ENCODE assay signal across 1 cellular context in the genomic region with DNA sequence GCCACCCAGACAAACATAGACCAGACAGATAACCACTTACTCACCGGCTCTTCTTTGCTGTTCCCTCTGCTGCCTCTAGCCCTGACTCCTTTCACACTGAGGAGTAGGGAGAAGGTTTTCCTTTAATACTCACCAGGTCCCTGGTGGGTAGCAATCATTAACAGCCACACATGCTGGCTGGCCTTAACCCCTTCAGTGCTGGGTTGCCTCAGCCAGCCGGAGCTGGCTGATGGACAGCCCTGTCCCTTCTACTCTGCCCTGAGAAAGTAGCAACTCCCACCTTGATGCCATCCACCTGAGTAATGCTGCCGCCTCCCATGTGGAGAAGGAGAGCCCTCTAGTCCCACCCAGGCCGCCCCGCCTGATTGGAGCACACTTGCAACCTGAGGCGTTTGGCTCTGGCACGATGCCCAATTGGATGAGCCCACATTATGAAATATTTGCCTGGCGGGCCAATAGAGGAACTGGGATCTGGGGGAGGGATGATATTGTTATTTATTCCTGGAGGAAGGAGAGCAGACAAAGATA.
TF ChIP-seq lines count a peak whose summit lies in the region.

No MANE protein-coding gene starts in this region.

TF ChIP-seq in HEK293, 187 proteins besides CTCF, POLR2A, EP300 and RAD21 (continued from another document):
- TF ChIP-seq ZNF677 (tag by site-specific recombination; IDR thresholded peaks at IDR 0.05) (no peak), KLF1 (tag by site-specific recombination; IDR thresholded peaks at IDR 0.05) (0 out of 2 replicates have a peak, but pooled peaks have one; percentile 26), PRDM1 (tag by site-specific recombination; IDR thresholded peaks at IDR 0.05) (0 out of 2 replicates have a peak, but pooled peaks have one; percentile 51), HOXC10 (CRISPR knock-in tag; IDR thresholded peaks at IDR 0.05) (peak; percentile 99), GLIS1 (tag by site-specific recombination; IDR thresholded peaks at IDR 0.05) (peak; percentile 17; the same call in 1 of the 2 replicates), ZNF366 (tag by site-specific recombination; conservative IDR thresholded peaks at IDR 0.05) (peak; percentile 57; the same call in 1 of the 2 replicates), KLF10 (tag by site-specific recombination; IDR thresholded peaks at IDR 0.05) (0 out of 2 replicates have a peak, but pooled peaks have one; percentile 49), SP3 (tag by site-specific recombination; IDR thresholded peaks at IDR 0.05) (peak; percentile 66), ZNF2 (tag by site-specific recombination; IDR thresholded peaks at IDR 0.05) (peak; percentile 33; the same call in 1 of the 2 replicates)
- TF ChIP-seq, protein P1, sequence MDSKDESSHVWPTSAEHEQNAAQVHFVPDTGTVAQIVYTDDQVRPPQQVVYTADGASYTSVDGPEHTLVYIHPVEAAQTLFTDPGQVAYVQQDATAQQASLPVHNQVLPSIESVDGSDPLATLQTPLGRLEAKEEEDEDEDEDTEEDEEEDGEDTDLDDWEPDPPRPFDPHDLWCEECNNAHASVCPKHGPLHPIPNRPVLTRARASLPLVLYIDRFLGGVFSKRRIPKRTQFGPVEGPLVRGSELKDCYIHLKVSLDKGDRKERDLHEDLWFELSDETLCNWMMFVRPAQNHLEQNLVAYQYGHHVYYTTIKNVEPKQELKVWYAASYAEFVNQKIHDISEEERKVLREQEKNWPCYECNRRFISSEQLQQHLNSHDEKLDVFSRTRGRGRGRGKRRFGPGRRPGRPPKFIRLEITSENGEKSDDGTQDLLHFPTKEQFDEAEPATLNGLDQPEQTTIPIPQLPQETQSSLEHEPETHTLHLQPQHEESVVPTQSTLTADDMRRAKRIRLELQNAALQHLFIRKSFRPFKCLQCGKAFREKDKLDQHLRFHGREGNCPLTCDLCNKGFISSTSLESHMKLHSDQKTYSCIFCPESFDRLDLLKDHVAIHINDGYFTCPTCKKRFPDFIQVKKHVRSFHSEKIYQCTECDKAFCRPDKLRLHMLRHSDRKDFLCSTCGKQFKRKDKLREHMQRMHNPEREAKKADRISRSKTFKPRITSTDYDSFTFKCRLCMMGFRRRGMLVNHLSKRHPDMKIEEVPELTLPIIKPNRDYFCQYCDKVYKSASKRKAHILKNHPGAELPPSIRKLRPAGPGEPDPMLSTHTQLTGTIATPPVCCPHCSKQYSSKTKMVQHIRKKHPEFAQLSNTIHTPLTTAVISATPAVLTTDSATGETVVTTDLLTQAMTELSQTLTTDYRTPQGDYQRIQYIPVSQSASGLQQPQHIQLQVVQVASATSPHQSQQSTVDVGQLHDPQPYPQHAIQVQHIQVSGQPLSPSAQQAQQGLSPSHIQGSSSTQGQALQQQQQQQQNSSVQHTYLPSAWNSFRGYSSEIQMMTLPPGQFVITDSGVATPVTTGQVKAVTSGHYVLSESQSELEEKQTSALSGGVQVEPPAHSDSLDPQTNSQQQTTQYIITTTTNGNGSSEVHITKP (tag by site-specific recombination; IDR thresholded peaks at IDR 0.05), result peak; percentile 57; the same call in 1 of the 2 replicates
- TF ChIP-seq, protein P2, sequence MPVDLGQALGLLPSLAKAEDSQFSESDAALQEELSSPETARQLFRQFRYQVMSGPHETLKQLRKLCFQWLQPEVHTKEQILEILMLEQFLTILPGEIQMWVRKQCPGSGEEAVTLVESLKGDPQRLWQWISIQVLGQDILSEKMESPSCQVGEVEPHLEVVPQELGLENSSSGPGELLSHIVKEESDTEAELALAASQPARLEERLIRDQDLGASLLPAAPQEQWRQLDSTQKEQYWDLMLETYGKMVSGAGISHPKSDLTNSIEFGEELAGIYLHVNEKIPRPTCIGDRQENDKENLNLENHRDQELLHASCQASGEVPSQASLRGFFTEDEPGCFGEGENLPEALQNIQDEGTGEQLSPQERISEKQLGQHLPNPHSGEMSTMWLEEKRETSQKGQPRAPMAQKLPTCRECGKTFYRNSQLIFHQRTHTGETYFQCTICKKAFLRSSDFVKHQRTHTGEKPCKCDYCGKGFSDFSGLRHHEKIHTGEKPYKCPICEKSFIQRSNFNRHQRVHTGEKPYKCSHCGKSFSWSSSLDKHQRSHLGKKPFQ (tag by site-specific recombination; IDR thresholded peaks at IDR 0.05), result no peak
